Comparison of ENCODE assay signal across 8 cellular contexts in the genomic region with DNA sequence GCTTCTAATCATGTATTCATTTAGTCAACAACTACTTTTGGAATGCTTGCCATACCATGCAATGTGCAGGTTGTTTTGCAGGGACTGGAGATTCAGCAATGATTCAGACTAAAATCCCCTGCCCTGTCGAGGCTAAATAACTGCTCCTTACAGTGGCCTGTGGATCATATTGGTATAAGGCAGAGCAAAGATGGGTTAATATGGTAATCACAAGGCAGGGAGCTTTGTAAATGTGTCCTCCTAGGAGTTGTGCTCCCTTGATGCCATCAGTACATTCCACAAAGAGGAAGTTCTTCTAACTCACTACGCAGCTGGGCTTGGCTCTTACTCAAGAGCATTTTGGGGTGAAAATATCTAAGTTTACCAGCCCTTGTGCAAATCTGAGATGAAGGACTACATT. TPM values are rescaled to one million over a fixed set of nuclear protein-coding genes. Genes with fewer than 3 reads are reported as not detected.
DNase-seq lines count a peak whose midpoint lies in the region; ATAC-seq and TF ChIP-seq lines count a peak whose summit lies in the region.

No MANE protein-coding gene starts in this region.

- H3K9ac ChIP-seq in KMS-11 = no peak overlapping the region

- peaks cover 25% of the 10 kb centered on the region for H3K4me1 Mint-ChIP-seq in T-helper 1 cell treated with Interleukin-12 subunit alpha and Interleukin-12 subunit beta and Interleukin-4 antibody, amounts not matched to agents 30 μg/mL and 1 μg/mL, for 36 hours (ENCODE audit: low read depth)

- H3K4me3 Mint-ChIP-seq in T-helper 1 cell treated with Interleukin-12 subunit alpha and Interleukin-12 subunit beta and Interleukin-4 antibody, amounts not matched to agents 30 μg/mL and 1 μg/mL, for 36 hours = peak overlapping the region; percentile 75

- H3K9me3 Mint-ChIP-seq in T-helper 1 cell treated with Interleukin-12 subunit alpha and Interleukin-12 subunit beta and Interleukin-4 antibody, amounts not matched to agents 30 μg/mL and 1 μg/mL, for 36 hours = peaks cover 21% of the 10 kb centered on the region

- H3K36me3 ChIP-seq in KMS-11 (ENCODE audit: insufficient read depth) = no peaks in the 10 kb centered on the region
- H3K36me3 ChIP-seq in adrenal gland (replicated peaks in 1 of 2) = peaks cover 0 to 7% of the 10 kb centered on the region in 2 donors
- H3K36me3 ChIP-seq in stomach = peaks cover 3 to 7% (median 4%) of the 10 kb centered on the region in 4 donors

- no peak for TF ChIP-seq EP300 in stomach (IDR thresholded peaks at IDR 0.05)

- TF ChIP-seq POLR2A in adrenal gland (IDR thresholded peaks at IDR 0.05) (no peak), stomach (IDR thresholded peaks at IDR 0.05) (no peak)

- no peaks in the 10 kb centered on the region for H3K79me2 ChIP-seq in KMS-11 (ENCODE audit: insufficient read depth, low read depth)

- 5 to 15% (median 6%) methylated on average over 2 of the region's 2 CpGs for WGBS in adrenal gland, 4 donors
- 2 to 11% (median 5%) methylated on average over 2 of the region's 2 CpGs for WGBS in stomach, 5 donors

- no peak for ATAC-seq in HG02884 (IDR thresholded peaks at IDR 0.05; ENCODE audit: unreplicated experiment)

- TF ChIP-seq CTCF in KMS-11 (conservative IDR thresholded peaks at IDR 0.05; ENCODE audit: low read depth, low read length) (no peak), adrenal gland (IDR thresholded peaks at IDR 0.05) (peak in 1 of 6 experiments; percentile 1), stomach (IDR thresholded peaks at IDR 0.05) (no peak)

- peak overlapping the region; percentile 77 for H3K4me2 ChIP-seq in KMS-11

- H3K27ac ChIP-seq in KMS-11 (no peak overlapping the region), adrenal gland (peak overlapping the region; percentile 17 to 94 (median 93)), stomach (peak overlapping the region; percentile 77 to 95 (median 89))

- peaks cover 57% of the 10 kb centered on the region for H3K27me3 Mint-ChIP-seq in T-helper 1 cell treated with Interleukin-12 subunit alpha and Interleukin-12 subunit beta and Interleukin-4 antibody, amounts not matched to agents 30 μg/mL and 1 μg/mL, for 36 hours (ENCODE audit: low read depth)

- no peak overlapping the region for H2AFZ ChIP-seq in KMS-11 (ENCODE audit: low read depth)

- H3K4me1 ChIP-seq in KMS-11 (ENCODE audit: low read depth, poor library complexity, severe bottlenecking) (peaks cover 28% of the 10 kb centered on the region), adrenal gland (replicated peaks in 1 of 2) (peaks cover 24 to 45% of the 10 kb centered on the region in 2 donors), stomach (peaks cover 8 to 44% (median 28%) of the 10 kb centered on the region in 4 donors)

- H4K20me1 ChIP-seq in KMS-11 (ENCODE audit: insufficient read depth) = no peaks in the 10 kb centered on the region

- no peaks in the 10 kb centered on the region for H3K27me3 ChIP-seq in KMS-11 (ENCODE audit: insufficient read depth, low read depth)
- no peaks in the 10 kb centered on the region for H3K27me3 ChIP-seq in adrenal gland
- H3K27me3 ChIP-seq in stomach = no peaks in the 10 kb centered on the region

- H3K4me3 ChIP-seq in KMS-11 (IDR thresholded peaks at IDR 0.05; ENCODE audit: insufficient read depth, low read depth, low read length) (no peak overlapping the region), adrenal gland (peak overlapping the region in 2 of 4 donors; percentile 39 to 54), stomach (peak overlapping the region; percentile 46 to 56 (median 48))

- DNase-seq in T-helper 1 cell (no peak), adrenal gland (peak in 5 of 7 donors; percentile 34 to 68 (median 50)), hippocampal formation (lab: John Stamatoyannopoulos, UW) (peak; percentile 12 to 79), stomach (no peak), COLO829 (ENCODE audit: low spot score) (no peak)

- H3K36me3 Mint-ChIP-seq in T-helper 1 cell treated with Interleukin-12 subunit alpha and Interleukin-12 subunit beta and Interleukin-4 antibody, amounts not matched to agents 30 μg/mL and 1 μg/mL, for 36 hours (ENCODE audit: low read depth) = peaks cover 7% of the 10 kb centered on the region

- intact Hi-C loops in adrenal gland (cut with DNase I) (no loop called here), stomach (cut with DNase I; ENCODE audit: low total_unique reads) (no loop called here)

- H3K27ac Mint-ChIP-seq in T-helper 1 cell treated with Interleukin-12 subunit alpha and Interleukin-12 subunit beta and Interleukin-4 antibody, amounts not matched to agents 30 μg/mL and 1 μg/mL, for 36 hours = no peak overlapping the region

- H3K9me3 ChIP-seq in adrenal gland (replicated peaks in 1 of 3) (no peaks in the 10 kb centered on the region), stomach (no peaks in the 10 kb centered on the region)

RNA-seq across cellular contexts. Expression of gene IFIT2, which starts 0.6 kb away (rescaled TPM):
- total RNA-seq in adrenal gland (10 to 100 TPM in 6 of 8 donors, 1 to 10 TPM in 2; 5.5 to 18.6 (median 13.3) TPM), stomach (1 to 10 TPM in 2 of 5 donors, under 1 TPM in 2, not detected in 1; 0.45 to 5.0 (median 0.94) TPM)
- polyA plus RNA-seq in adrenal gland (10 to 100 TPM in 1 of 3 donors, 1 to 10 TPM in 2; 4.0 to 30.0 (median 6.0) TPM), stomach (1 to 10 TPM; 1.6 to 3.1 (median 2.3) TPM)

RNA-seq across cellular contexts. Expression of gene IFIT3, which starts 26.6 kb away (rescaled TPM):
- total RNA-seq in adrenal gland = 10 to 100 TPM; 19.0 to 34.5 (median 27.5) TPM
- 10 to 100 TPM in 2 of 3 donors, 1 to 10 TPM in 1; 8.1 to 88.6 (median 14.9) TPM for polyA plus RNA-seq in adrenal gland
- 10 to 100 TPM in 1 of 5 donors, 1 to 10 TPM in 4; 1.3 to 11.4 (median 2.6) TPM for total RNA-seq in stomach
- polyA plus RNA-seq in stomach = 10 to 100 TPM in 1 of 3 donors, 1 to 10 TPM in 2; 6.3 to 11.3 (median 7.9) TPM

RNA-seq across cellular contexts. Expression of gene LIPA, which starts 49.7 kb away (rescaled TPM):
- total RNA-seq in adrenal gland (100 to 1,000 TPM in 5 of 8 donors, 10 to 100 TPM in 3; 76.6 to 202 (median 134) TPM), stomach (10 to 100 TPM in 4 of 5 donors, 1 to 10 TPM in 1; 1.8 to 65.9 (median 13.4) TPM)
- polyA plus RNA-seq in adrenal gland (100 to 1,000 TPM in 1 of 3 donors, 10 to 100 TPM in 2; 15.9 to 153 (median 29.8) TPM), stomach (10 to 100 TPM; 12.2 to 22.8 (median 12.6) TPM)

Comparison
In these comparisons a context has a peak if more than half of its experiments do, and no peak if none do; other contexts are left out.
1. DNase-seq: peak in adrenal gland (5 of 7) and hippocampal formation (2 of 2); none in T-helper 1 cell (0 of 5), stomach (single experiment) and COLO829 (single experiment).